26 cellular contexts compared by ENCODE assay signal in genomic region chr22:49282596-49282995, GRCh38.
"Had no signal": no experiment of that assay in that cellular context is flagged by ENCODE, and none has a peak within 500 bp of the region (broad histone marks: within the 10 kb centered on the region; RNA-seq: fewer than 3 reads in every experiment).

No MANE protein-coding gene starts in this region.

- H3K27ac Mint-ChIP-seq: naive thymus-derived CD8-positive, alpha-beta T cell; progenitor cell of endocrine pancreas; stimulated activated effector memory CD8-positive, alpha-beta T cell treated with anti-CD3 and anti-CD28 coated beads, Interleukin-12 subunit alpha, Interleukin-12 subunit beta, amount 100 ng/mL, for 72 hours; stimulated activated naive CD8-positive, alpha-beta T cell treated with anti-CD3 and anti-CD28 coated beads, Interleukin-15, Interleukin-2, amounts not matched to agents 100 ng/mL and 50 ng/mL, for 24 hours had no signal

- H3K4me3 Mint-ChIP-seq: naive thymus-derived CD8-positive, alpha-beta T cell; stimulated activated effector memory CD8-positive, alpha-beta T cell treated with anti-CD3 and anti-CD28 coated beads, Interleukin-12 subunit alpha, Interleukin-12 subunit beta, amount 100 ng/mL, for 72 hours; stimulated activated naive CD8-positive, alpha-beta T cell treated with anti-CD3 and anti-CD28 coated beads, Interleukin-15, Interleukin-2, amounts not matched to agents 100 ng/mL and 50 ng/mL, for 24 hours had no signal

- FAIRE-seq: keratinocyte, small intestine had no signal

- H3K27ac ChIP-seq: lower lobe of right lung, ovary, right atrium auricular region, spleen, suprapubic skin, thoracic aorta, tibial artery, upper lobe of right lung, uterus had no signal

- H3K36me3 Mint-ChIP-seq: stimulated activated effector memory CD8-positive, alpha-beta T cell treated with anti-CD3 and anti-CD28 coated beads, Interleukin-12 subunit alpha, Interleukin-12 subunit beta, amount 100 ng/mL, for 72 hours had no signal

- H3K4me3 ChIP-seq: lower lobe of right lung, ovary, right atrium auricular region, spleen, suprapubic skin, thoracic aorta, tibial artery, upper lobe of right lung, uterus had no signal

- ATAC-seq: left cardiac atrium; left lobe of liver; left ventricle myocardium superior; lower lobe of right lung; naive thymus-derived CD8-positive, alpha-beta T cell; sciatic nerve; stimulated activated effector memory CD8-positive, alpha-beta T cell treated with anti-CD3 and anti-CD28 coated beads, Interleukin-12 subunit alpha, Interleukin-12 subunit beta, amount 100 ng/mL, for 72 hours; upper lobe of right lung had no signal

- H3K9me3 ChIP-seq: lower lobe of right lung, ovary, suprapubic skin, thoracic aorta, tibial artery, upper lobe of right lung, uterus had no signal

- H3K4me1 ChIP-seq: lower lobe of right lung, right atrium auricular region, spleen, suprapubic skin, tibial artery, upper lobe of right lung, uterus had no signal

- DNase-seq: hippocampal formation; kidney glomerular epithelial cell; left cardiac atrium; left ventricle myocardium superior; lower lobe of right lung; mammary epithelial cell; mesenchymal stem cell; naive thymus-derived CD8-positive, alpha-beta T cell; ovary; small intestine; stimulated activated CD4-positive, alpha-beta T cell treated with anti-CD3 and anti-CD28 coated beads, Interleukin-4, amount 100 ng/mL, for 24 hours; stimulated activated naive CD4-positive, alpha-beta T cell; tibial artery; trophoblast cell; upper lobe of right lung; uterus had no signal

- H3K4me1 Mint-ChIP-seq: naive thymus-derived CD8-positive, alpha-beta T cell; stimulated activated effector memory CD8-positive, alpha-beta T cell treated with anti-CD3 and anti-CD28 coated beads, Interleukin-12 subunit alpha, Interleukin-12 subunit beta, amount 100 ng/mL, for 72 hours had no signal
